ENCODE assay signal across 16 cellular contexts in the genomic region with DNA sequence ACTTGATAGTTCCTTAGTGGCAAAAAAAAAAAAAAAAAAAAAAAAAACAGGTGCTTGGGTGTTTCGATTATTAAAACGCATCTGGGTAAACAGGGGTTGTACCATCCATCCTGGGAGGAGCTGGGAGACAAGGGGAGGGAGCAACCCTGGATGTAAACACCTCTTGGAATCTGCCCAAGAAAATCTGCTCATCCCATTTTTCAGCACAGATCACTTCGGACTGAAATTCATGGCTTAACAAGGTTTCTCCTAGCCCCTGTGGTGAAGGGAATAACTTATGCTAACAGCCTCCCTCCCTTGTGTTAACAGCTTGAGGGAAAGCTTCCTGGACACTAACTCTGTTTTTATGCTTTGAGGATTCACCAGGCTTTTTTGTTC. TPM values are rescaled to one million over a fixed set of nuclear protein-coding genes. Genes with fewer than 3 reads are reported as not detected.
DNase-seq lines count a peak whose midpoint lies in the region; ATAC-seq and TF ChIP-seq lines count a peak whose summit lies in the region.
"Had no signal": no experiment of that assay in that cellular context is flagged by ENCODE, and none has a peak within 500 bp of the region (broad histone marks: within the 10 kb centered on the region; RNA-seq: fewer than 3 reads in every experiment).

No MANE protein-coding gene starts in this region.

- DNase-seq in NCI-H1417 (lab: John Stamatoyannopoulos, UW) (peak; percentile 16 to 86 (median 46)), NCI-H1417 treated with DMSO at 0.1 percent for 48 hours (lab: John Stamatoyannopoulos, UW) (no peak), PC-3 (peak; percentile 4), iPS-NIHi11 (ENCODE audit: low spot score) (peak; percentile 7), sciatic nerve (ENCODE audit: low spot score) (no peak), hepatic stellate cell (ENCODE audit: low spot score) (no peak), NCI-H2196 treated with DMSO at 0.1 percent for 48 hours (lab: John Stamatoyannopoulos, UW; ENCODE audit: unreplicated experiment) (no peak)
- DNase-seq: activated CD4-positive, alpha-beta memory T cell treated with anti-CD3 and anti-CD28 coated beads, Interleukin-2, amount 10 ng/mL, durations not matched to agents 7 days and 5 days; activated effector memory CD4-positive, alpha-beta T cell treated with Interleukin-2 at 50 U/mL for 16 hours; effector CD8-positive, alpha-beta T cell; MG63; NCI-H526; SHP77 treated with DMSO at 0.1 percent for 48 hours had no signal

- peak overlapping the region; percentile 40 for H3K27ac ChIP-seq in PC-3 (ENCODE audit: low read length)
- H3K27ac ChIP-seq: spleen had no signal

- peak overlapping the region; percentile 74 for H3K4me3 ChIP-seq in PC-3 (ENCODE audit: low read length)
- H3K4me3 ChIP-seq: MG63 had no signal

- POLR2A ChIA-PET in PC-3 (lab: Charles Lee; ENCODE audit: unreplicated experiment) = no interaction called here

- no peaks in the 10 kb centered on the region for H3K9me3 ChIP-seq in PC-3 (ENCODE audit: low read length)
- H3K9me3 ChIP-seq: MG63, spleen had no signal

- no TSS peak for BruUV-seq in PC-3 (replicated peaks; lab: Mats Ljungman, UMichigan)

- ATAC-seq in PC-3 = no peak
- ATAC-seq in sciatic nerve = peak; percentile 40
- ATAC-seq in GM19324 (IDR thresholded peaks at IDR 0.05; ENCODE audit: low FRiP score, unreplicated experiment) = no peak

- intact Hi-C loops in PC-3 (cut with micrococcal nuclease) (no loop called here), sciatic nerve (cut with DNase I) (no loop called here)

- no peak for TF ChIP-seq CTCF in PC-3 (conservative IDR thresholded peaks at IDR 0.05; ENCODE audit: low read depth, low read length)

- no peaks in the 10 kb centered on the region for H3K36me3 ChIP-seq in PC-3 (ENCODE audit: low read depth, low read length)
- H3K36me3 ChIP-seq: MG63, spleen had no signal

- CTCF ChIA-PET in PC-3 (lab: Charles Lee) = no interaction called here

- no peak overlapping the region for H3K9ac ChIP-seq in PC-3 (ENCODE audit: low read length)

- H3K4me1 ChIP-seq in PC-3 (ENCODE audit: insufficient read depth, low read length) = peaks cover 27% of the 10 kb centered on the region

- H3K9me2 ChIP-seq in PC-3 (replicated peaks; ENCODE audit: low read length) = no peaks in the 10 kb centered on the region

- no peaks in the 10 kb centered on the region for H3F3A ChIP-seq in PC-3 (ENCODE audit: low read length, unreplicated experiment)

- peak overlapping the region; percentile 94 for H3K4me2 ChIP-seq in PC-3 (ENCODE audit: low read length)

- H2AFZ ChIP-seq in PC-3 (ENCODE audit: low read length) = no peak overlapping the region

- H3K79me2 ChIP-seq in PC-3 (ENCODE audit: low read length) = no peaks in the 10 kb centered on the region

- no peaks in the 10 kb centered on the region for H3K27me3 ChIP-seq in PC-3 (ENCODE audit: low read length)

- H4K20me1 ChIP-seq in PC-3 (ENCODE audit: low read length) = no peaks in the 10 kb centered on the region

RNA-seq across cellular contexts. Expression of a gene that starts 1.7 kb away (rescaled TPM):
- total RNA-seq in PC-3 (2014; rRNA removed) (1.5 and 1.8 TPM in 2 replicates), sciatic nerve (14.8 TPM)
- total RNA-seq: activated CD4-positive, alpha-beta memory T cell treated with anti-CD3 and anti-CD28 coated beads, Interleukin-2, amount 10 ng/mL, durations not matched to agents 7 days and 5 days; fibroblast of villous mesenchyme had no signal

Comparison
In these comparisons a context has a peak if more than half of its experiments do, and no peak if none do; other contexts are left out.
1. DNase-seq: peak in NCI-H1417 (3 of 3), PC-3 (single experiment) and iPS-NIHi11 (single experiment); none in NCI-H1417 treated with DMSO at 0.1 percent for 48 hours (single experiment), sciatic nerve (single experiment), hepatic stellate cell (single experiment) and NCI-H2196 treated with DMSO at 0.1 percent for 48 hours (single experiment).